In genomic region chr13:31431722-31432137, GRCh38 we compare ENCODE assay signal across 1 cellular context.
TF ChIP-seq lines count a peak whose summit lies in the region.

No MANE protein-coding gene starts in this region.

TF ChIP-seq in GM23338, 12 proteins besides CTCF, POLR2A, EP300 and RAD21 (continued from another document):
- TF ChIP-seq, protein P1, sequence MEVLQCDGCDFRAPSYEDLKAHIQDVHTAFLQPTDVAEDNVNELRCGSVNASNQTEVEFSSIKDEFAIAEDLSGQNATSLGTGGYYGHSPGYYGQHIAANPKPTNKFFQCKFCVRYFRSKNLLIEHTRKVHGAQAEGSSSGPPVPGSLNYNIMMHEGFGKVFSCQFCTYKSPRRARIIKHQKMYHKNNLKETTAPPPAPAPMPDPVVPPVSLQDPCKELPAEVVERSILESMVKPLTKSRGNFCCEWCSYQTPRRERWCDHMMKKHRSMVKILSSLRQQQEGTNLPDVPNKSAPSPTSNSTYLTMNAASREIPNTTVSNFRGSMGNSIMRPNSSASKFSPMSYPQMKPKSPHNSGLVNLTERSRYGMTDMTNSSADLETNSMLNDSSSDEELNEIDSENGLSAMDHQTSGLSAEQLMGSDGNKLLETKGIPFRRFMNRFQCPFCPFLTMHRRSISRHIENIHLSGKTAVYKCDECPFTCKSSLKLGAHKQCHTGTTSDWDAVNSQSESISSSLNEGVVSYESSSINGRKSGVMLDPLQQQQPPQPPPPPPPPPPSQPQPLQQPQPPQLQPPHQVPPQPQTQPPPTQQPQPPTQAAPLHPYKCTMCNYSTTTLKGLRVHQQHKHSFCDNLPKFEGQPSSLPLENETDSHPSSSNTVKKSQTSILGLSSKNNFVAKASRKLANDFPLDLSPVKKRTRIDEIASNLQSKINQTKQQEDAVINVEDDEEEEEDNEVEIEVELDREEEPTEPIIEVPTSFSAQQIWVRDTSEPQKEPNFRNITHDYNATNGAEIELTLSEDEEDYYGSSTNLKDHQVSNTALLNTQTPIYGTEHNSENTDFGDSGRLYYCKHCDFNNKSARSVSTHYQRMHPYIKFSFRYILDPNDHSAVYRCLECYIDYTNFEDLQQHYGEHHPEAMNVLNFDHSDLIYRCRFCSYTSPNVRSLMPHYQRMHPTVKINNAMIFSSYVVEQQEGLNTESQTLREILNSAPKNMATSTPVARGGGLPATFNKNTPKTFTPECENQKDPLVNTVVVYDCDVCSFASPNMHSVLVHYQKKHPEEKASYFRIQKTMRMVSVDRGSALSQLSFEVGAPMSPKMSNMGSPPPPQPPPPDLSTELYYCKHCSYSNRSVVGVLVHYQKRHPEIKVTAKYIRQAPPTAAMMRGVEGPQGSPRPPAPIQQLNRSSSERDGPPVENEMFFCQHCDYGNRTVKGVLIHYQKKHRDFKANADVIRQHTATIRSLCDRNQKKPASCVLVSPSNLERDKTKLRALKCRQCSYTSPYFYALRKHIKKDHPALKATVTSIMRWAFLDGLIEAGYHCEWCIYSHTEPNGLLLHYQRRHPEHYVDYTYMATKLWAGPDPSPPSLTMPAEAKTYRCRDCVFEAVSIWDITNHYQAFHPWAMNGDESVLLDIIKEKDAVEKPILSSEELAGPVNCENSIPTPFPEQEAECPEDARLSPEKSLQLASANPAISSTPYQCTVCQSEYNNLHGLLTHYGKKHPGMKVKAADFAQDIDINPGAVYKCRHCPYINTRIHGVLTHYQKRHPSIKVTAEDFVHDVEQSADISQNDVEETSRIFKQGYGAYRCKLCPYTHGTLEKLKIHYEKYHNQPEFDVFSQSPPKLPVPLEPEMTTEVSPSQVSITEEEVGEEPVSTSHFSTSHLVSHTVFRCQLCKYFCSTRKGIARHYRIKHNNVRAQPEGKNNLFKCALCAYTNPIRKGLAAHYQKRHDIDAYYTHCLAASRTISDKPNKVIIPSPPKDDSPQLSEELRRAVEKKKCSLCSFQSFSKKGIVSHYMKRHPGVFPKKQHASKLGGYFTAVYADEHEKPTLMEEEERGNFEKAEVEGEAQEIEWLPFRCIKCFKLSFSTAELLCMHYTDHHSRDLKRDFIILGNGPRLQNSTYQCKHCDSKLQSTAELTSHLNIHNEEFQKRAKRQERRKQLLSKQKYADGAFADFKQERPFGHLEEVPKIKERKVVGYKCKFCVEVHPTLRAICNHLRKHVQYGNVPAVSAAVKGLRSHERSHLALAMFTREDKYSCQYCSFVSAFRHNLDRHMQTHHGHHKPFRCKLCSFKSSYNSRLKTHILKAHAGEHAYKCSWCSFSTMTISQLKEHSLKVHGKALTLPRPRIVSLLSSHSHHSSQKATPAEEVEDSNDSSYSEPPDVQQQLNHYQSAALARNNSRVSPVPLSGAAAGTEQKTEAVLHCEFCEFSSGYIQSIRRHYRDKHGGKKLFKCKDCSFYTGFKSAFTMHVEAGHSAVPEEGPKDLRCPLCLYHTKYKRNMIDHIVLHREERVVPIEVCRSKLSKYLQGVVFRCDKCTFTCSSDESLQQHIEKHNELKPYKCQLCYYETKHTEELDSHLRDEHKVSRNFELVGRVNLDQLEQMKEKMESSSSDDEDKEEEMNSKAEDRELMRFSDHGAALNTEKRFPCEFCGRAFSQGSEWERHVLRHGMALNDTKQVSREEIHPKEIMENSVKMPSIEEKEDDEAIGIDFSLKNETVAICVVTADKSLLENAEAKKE (CRISPR knock-in tag; IDR thresholded peaks at IDR 0.05) = no peak
- TF ChIP-seq ZNF114 (CRISPR knock-in tag; IDR thresholded peaks at IDR 0.05) (no peak), ZNF331 (CRISPR knock-in tag; IDR thresholded peaks at IDR 0.05; ENCODE audit: low read depth) (no peak), EZH2phosphoT487 (IDR thresholded peaks at IDR 0.05; ENCODE audit: unreplicated experiment) (no peak), ETS1 (IDR thresholded peaks at IDR 0.05) (no peak), CREB1 (CRISPR knock-in tag; IDR thresholded peaks at IDR 0.05; ENCODE audit: low read depth) (no peak), STAT1 (IDR thresholded peaks at IDR 0.05; ENCODE audit: unreplicated experiment) (no peak)
